Comparison of ENCODE assay signal across 1 cellular context in the genomic region with DNA sequence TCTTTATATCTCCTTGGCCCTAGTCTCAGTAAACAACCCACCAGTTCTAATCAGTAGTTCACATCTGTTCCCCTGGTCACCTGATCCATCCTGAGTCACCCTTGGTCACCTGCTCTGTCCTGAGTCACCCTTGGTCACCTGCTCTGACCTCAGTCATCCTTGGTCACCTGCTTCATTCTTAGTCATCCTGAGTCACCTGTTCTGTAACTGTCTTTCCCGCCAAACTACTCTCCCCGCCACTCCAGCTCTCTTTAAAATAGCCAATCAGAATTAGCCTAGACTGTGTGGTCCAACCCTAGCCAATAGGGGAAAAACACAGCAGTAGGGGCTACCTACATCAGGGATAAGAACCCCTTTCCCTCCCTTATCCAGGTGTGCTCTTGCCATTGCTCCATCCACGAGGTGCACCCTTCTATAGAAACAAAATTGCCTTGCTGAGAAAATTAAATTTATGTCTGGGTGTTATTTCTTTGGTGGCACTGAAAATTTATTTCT.
TF ChIP-seq lines count a peak whose summit lies in the region.

No MANE protein-coding gene starts in this region.

TF ChIP-seq in HCT116, 20 proteins besides CTCF, POLR2A, EP300 and RAD21 (continued from another document):
- TF ChIP-seq, protein P1, sequence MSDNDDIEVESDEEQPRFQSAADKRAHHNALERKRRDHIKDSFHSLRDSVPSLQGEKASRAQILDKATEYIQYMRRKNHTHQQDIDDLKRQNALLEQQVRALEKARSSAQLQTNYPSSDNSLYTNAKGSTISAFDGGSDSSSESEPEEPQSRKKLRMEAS (IDR thresholded peaks at IDR 0.05) = no peak
- TF ChIP-seq, protein P2, sequence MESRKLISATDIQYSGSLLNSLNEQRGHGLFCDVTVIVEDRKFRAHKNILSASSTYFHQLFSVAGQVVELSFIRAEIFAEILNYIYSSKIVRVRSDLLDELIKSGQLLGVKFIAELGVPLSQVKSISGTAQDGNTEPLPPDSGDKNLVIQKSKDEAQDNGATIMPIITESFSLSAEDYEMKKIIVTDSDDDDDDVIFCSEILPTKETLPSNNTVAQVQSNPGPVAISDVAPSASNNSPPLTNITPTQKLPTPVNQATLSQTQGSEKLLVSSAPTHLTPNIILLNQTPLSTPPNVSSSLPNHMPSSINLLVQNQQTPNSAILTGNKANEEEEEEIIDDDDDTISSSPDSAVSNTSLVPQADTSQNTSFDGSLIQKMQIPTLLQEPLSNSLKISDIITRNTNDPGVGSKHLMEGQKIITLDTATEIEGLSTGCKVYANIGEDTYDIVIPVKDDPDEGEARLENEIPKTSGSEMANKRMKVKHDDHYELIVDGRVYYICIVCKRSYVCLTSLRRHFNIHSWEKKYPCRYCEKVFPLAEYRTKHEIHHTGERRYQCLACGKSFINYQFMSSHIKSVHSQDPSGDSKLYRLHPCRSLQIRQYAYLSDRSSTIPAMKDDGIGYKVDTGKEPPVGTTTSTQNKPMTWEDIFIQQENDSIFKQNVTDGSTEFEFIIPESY (IDR thresholded peaks at IDR 0.05; ENCODE audit: extremely low read depth, insufficient replicate concordance, low read length) = no peak
- TF ChIP-seq CEBPB (IDR thresholded peaks at IDR 0.05; ENCODE audit: low read depth) (no peak), EZH2 (IDR thresholded peaks at IDR 0.05) (no peak), SP1 (IDR thresholded peaks at IDR 0.05; ENCODE audit: low read depth) (no peak), SIN3A (IDR thresholded peaks at IDR 0.05; ENCODE audit: low read depth) (no peak), ZFX (IDR thresholded peaks at IDR 0.05) (no peak), CBX3 (IDR thresholded peaks at IDR 0.05; ENCODE audit: low read depth) (0 out of 2 replicates have a peak, but pooled peaks have one; percentile 50), POLR2AphosphoS5 (IDR thresholded peaks at IDR 0.05; ENCODE audit: low read depth, low read length) (no peak), TCF7L2 (IDR thresholded peaks at IDR 0.05; ENCODE audit: borderline replicate concordance, extremely low read depth, insufficient read depth, insufficient read length) (no peak), FOSL1 (IDR thresholded peaks at IDR 0.05; ENCODE audit: low read depth) (peak; percentile 52)
- TF ChIP-seq, protein P3, sequence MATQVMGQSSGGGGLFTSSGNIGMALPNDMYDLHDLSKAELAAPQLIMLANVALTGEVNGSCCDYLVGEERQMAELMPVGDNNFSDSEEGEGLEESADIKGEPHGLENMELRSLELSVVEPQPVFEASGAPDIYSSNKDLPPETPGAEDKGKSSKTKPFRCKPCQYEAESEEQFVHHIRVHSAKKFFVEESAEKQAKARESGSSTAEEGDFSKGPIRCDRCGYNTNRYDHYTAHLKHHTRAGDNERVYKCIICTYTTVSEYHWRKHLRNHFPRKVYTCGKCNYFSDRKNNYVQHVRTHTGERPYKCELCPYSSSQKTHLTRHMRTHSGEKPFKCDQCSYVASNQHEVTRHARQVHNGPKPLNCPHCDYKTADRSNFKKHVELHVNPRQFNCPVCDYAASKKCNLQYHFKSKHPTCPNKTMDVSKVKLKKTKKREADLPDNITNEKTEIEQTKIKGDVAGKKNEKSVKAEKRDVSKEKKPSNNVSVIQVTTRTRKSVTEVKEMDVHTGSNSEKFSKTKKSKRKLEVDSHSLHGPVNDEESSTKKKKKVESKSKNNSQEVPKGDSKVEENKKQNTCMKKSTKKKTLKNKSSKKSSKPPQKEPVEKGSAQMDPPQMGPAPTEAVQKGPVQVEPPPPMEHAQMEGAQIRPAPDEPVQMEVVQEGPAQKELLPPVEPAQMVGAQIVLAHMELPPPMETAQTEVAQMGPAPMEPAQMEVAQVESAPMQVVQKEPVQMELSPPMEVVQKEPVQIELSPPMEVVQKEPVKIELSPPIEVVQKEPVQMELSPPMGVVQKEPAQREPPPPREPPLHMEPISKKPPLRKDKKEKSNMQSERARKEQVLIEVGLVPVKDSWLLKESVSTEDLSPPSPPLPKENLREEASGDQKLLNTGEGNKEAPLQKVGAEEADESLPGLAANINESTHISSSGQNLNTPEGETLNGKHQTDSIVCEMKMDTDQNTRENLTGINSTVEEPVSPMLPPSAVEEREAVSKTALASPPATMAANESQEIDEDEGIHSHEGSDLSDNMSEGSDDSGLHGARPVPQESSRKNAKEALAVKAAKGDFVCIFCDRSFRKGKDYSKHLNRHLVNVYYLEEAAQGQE (IDR thresholded peaks at IDR 0.05; ENCODE audit: low read depth) = no peak
